In genomic region chr3:23629181-23629893, GRCh38 we compare ENCODE assay signal across 9 cellular contexts.
DNase-seq lines count a peak whose midpoint lies in the region; ATAC-seq and TF ChIP-seq lines count a peak whose summit lies in the region.
"Had no signal": no experiment of that assay in that cellular context is flagged by ENCODE, and none has a peak within 500 bp of the region (broad histone marks: within the 10 kb centered on the region; RNA-seq: fewer than 3 reads in every experiment).

No MANE protein-coding gene starts in this region.

- TF ChIP-seq CTCF in choroid plexus epithelial cell (conservative IDR thresholded peaks at IDR 0.05; ENCODE audit: low read depth, low read length): no peak

- ATAC-seq in GM21526 (IDR thresholded peaks at IDR 0.05; ENCODE audit: low FRiP score, unreplicated experiment) (no peak), HG02610 (IDR thresholded peaks at IDR 0.05; ENCODE audit: unreplicated experiment) (no peak)
- ATAC-seq: activated CD4-positive, CD25-positive, alpha-beta regulatory T cell treated with anti-CD3 and anti-CD28 coated beads, Interleukin-2, amount 50 U/mL, for 24 hours had no signal

- no peak overlapping the region for H3K4me3 ChIP-seq in choroid plexus epithelial cell (ENCODE audit: low read depth, low read length)

- DNase-seq in HS-5 (ENCODE audit: low read depth) (peak; percentile 32), NCI-H226 (peak; percentile 92), choroid plexus epithelial cell (ENCODE audit: low read depth) (peak; percentile 52), renal cortical epithelial cell (ENCODE audit: low read depth) (peak; percentile 61), SK-N-DZ (ENCODE audit: low spot score) (no peak), caudate nucleus (lab: John Stamatoyannopoulos, UW) (no peak)

- no peak overlapping the region for H3K27ac ChIP-seq in caudate nucleus (ENCODE audit: low read depth, low read length)

Comparison
In these comparisons a context has a peak if more than half of its experiments do, and no peak if none do; other contexts are left out.
1. DNase-seq: peak in HS-5 (single experiment), NCI-H226 (single experiment), choroid plexus epithelial cell (single experiment) and renal cortical epithelial cell (single experiment); none in SK-N-DZ (single experiment) and caudate nucleus (0 of 61).